Comparison of ENCODE assay signal across 15 cellular contexts in the genomic region with DNA sequence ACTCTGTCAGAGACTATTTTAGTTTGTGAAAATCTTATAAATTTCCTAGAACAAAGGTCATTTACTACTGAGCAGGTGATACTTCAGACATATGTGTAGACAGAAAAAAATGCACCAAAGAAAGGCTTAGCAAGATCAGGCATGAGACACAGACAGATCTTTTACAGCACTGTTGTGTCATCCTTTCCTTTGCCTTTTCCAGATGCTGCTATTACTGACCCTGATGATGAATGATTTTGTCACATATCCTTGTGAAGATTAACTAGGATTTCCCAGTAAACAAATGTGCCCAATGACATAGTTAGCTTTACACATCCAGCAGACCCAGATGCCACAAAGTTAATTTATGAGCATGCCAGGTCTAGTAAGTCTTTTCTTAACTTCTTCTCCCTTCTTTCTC.
"Had no signal": no experiment of that assay in that cellular context is flagged by ENCODE, and none has a peak within 500 bp of the region (broad histone marks: within the 10 kb centered on the region; RNA-seq: fewer than 3 reads in every experiment).

No MANE protein-coding gene starts in this region.

- H3K79me2 ChIP-seq: parathyroid adenoma had no signal

- H3K36me3 ChIP-seq: colonic mucosa, gastroesophageal sphincter, spleen, upper lobe of right lung had no signal

- H3K27ac ChIP-seq: body of pancreas, colonic mucosa, gastroesophageal sphincter, parathyroid adenoma, spleen, upper lobe of right lung had no signal

- H3K4me1 ChIP-seq: body of pancreas, colonic mucosa, gastroesophageal sphincter, parathyroid adenoma, spleen, upper lobe of right lung had no signal

- ATAC-seq: activated CD8-positive, alpha-beta T cell treated with anti-CD3 and anti-CD28 coated beads, Interleukin-2, amount 10 ng/mL, durations not matched to agents 7 days and 5 days; body of pancreas; gastroesophageal sphincter; natural killer cell; sciatic nerve; stimulated activated naive B cell treated with anti-CD40 and anti-IgM and Interleukin-4, amounts not matched to agents 10 μg/mL and 1 μg/mL and 100 μg/mL, for 72 hours; upper lobe of right lung had no signal

- DNase-seq: activated CD4-positive, alpha-beta T cell treated with anti-CD3 and anti-CD28 coated beads, Interleukin-2, amount 10 ng/mL, durations not matched to agents 7 days and 5 days; activated CD8-positive, alpha-beta T cell treated with anti-CD3 and anti-CD28 coated beads, Interleukin-2, amount 10 ng/mL, durations not matched to agents 7 days and 5 days; activated naive CD4-positive, alpha-beta T cell treated with anti-CD3 and anti-CD28 coated beads for 36 hours; activated T-cell treated with anti-CD3 and anti-CD28 coated beads, Interleukin-2, amount 50 U/mL, for 24 hours; body of pancreas; colonic mucosa; endodermal cell; immature natural killer cell; natural killer cell; spleen; stimulated activated naive B cell treated with anti-CD40 and anti-IgM and Interleukin-4, amounts not matched to agents 10 μg/mL and 1 μg/mL and 100 μg/mL, for 72 hours; upper lobe of right lung had no signal

- H3K9ac ChIP-seq: parathyroid adenoma had no signal

- H2AFZ ChIP-seq: parathyroid adenoma had no signal

- H3K27me3 ChIP-seq: body of pancreas, colonic mucosa, gastroesophageal sphincter, spleen, upper lobe of right lung had no signal

- H3K4me3 ChIP-seq: body of pancreas, colonic mucosa, gastroesophageal sphincter, spleen, upper lobe of right lung had no signal

- H3K9me3 ChIP-seq: body of pancreas, colonic mucosa, gastroesophageal sphincter, spleen, upper lobe of right lung had no signal
